ENCODE assay signal across 1 cellular context in genomic region chr11:108664730-108665525, GRCh38.
TF ChIP-seq lines count a peak whose summit lies in the region.

TSS of gene DDX10 (plus strand) at chr11:108665069. CDS start at chr11:108665154, 85 bp downstream.

TF ChIP-seq in H1, 55 proteins besides CTCF, POLR2A, EP300 and RAD21:
- TF ChIP-seq CHD7 (IDR thresholded peaks at IDR 0.05; ENCODE audit: insufficient replicate concordance, low read length) = no peak
- peak; percentile 78 for TF ChIP-seq PHF8 (conservative IDR thresholded peaks at IDR 0.05; ENCODE audit: low read depth, low read length)
- TF ChIP-seq TAF7 (optimal IDR thresholded peaks at IDR 0.05; ENCODE audit: borderline replicate concordance, low read depth, low read length) = peak; percentile 49
- TF ChIP-seq SP1 (IDR thresholded peaks at IDR 0.05; ENCODE audit: low read depth, low read length) = 0 out of 2 replicates have a peak, but pooled peaks have one; percentile 44
- no peak for TF ChIP-seq SP4 (IDR thresholded peaks at IDR 0.05; ENCODE audit: low read length)
- no peak for TF ChIP-seq CBX8 (IDR thresholded peaks at IDR 0.05; ENCODE audit: borderline replicate concordance, low read depth, low read length)
- no peak for TF ChIP-seq HDAC6 (IDR thresholded peaks at IDR 0.05; ENCODE audit: low read depth, low read length)
- TF ChIP-seq USF2 (IDR thresholded peaks at IDR 0.05; ENCODE audit: low read length) = peak; percentile 48
- no peak for TF ChIP-seq RNF2 (IDR thresholded peaks at IDR 0.05; ENCODE audit: borderline replicate concordance, low read depth, low read length, missing control alignments, poor library complexity, severe bottlenecking)
- TF ChIP-seq NANOG (IDR thresholded peaks at IDR 0.05; ENCODE audit: insufficient read depth, low read depth, low read length, poor library complexity, severe bottlenecking) = no peak
- peak; percentile 94 for TF ChIP-seq CREB1 (IDR thresholded peaks at IDR 0.05)
- no peak for TF ChIP-seq KDM1A (IDR thresholded peaks at IDR 0.05; ENCODE audit: borderline replicate concordance, low read length)
- no peak for TF ChIP-seq BACH1 (IDR thresholded peaks at IDR 0.05; ENCODE audit: low read length)
- peak; percentile 47 for TF ChIP-seq NRF1 (IDR thresholded peaks at IDR 0.05; ENCODE audit: low read depth, low read length)
- TF ChIP-seq TAF1 (IDR thresholded peaks at IDR 0.05; ENCODE audit: low read depth, low read length) = peak; percentile 69; the same call in 1 of the 2 replicates
- TF ChIP-seq KDM4A (IDR thresholded peaks at IDR 0.05; ENCODE audit: low read depth, low read length, severe bottlenecking) = peak; percentile 30
- TF ChIP-seq YY1 (IDR thresholded peaks at IDR 0.05; ENCODE audit: low read depth, low read length) = no peak
- no peak for TF ChIP-seq TCF12 (IDR thresholded peaks at IDR 0.05; ENCODE audit: low read depth, low read length)
- peak; percentile 96 for TF ChIP-seq ATF2 (IDR thresholded peaks at IDR 0.05; ENCODE audit: low read length)
- no peak for TF ChIP-seq SIX5 (IDR thresholded peaks at IDR 0.05; ENCODE audit: low read depth, low read length)
- no peak for TF ChIP-seq BCL11A (IDR thresholded peaks at IDR 0.05; ENCODE audit: low read depth in 2 of 2, low read length in 2 of 2)
- TF ChIP-seq SIRT6 (IDR thresholded peaks at IDR 0.05; ENCODE audit: low read length) = no peak
- TF ChIP-seq CHD2 (IDR thresholded peaks at IDR 0.05; ENCODE audit: low read length) = no peak
- TF ChIP-seq RXRA (IDR thresholded peaks at IDR 0.05; ENCODE audit: insufficient read depth, low read depth, low read length) = no peak
- peak; percentile 76 for TF ChIP-seq ASH2L (IDR thresholded peaks at IDR 0.05; ENCODE audit: low read length)
- TF ChIP-seq KDM5A (IDR thresholded peaks at IDR 0.05; ENCODE audit: low read length) = no peak
- peak; percentile 67; the same call in 1 of the 2 replicates for TF ChIP-seq JUN (IDR thresholded peaks at IDR 0.05; ENCODE audit: low read depth, low read length)
- TF ChIP-seq TEAD4 (IDR thresholded peaks at IDR 0.05; ENCODE audit: low read depth, low read length) = no peak
- TF ChIP-seq POLR2AphosphoS5 (IDR thresholded peaks at IDR 0.05; ENCODE audit: low read depth, low read length) = peak; percentile 70
- TF ChIP-seq TBP (IDR thresholded peaks at IDR 0.05; ENCODE audit: low read depth, low read length) = peak; percentile 36; the same call in 1 of the 2 replicates
- no peak for TF ChIP-seq POU5F1 (IDR thresholded peaks at IDR 0.05; ENCODE audit: low read depth, low read length)
- no peak; the same call in 1 of the 2 replicates for TF ChIP-seq RFX5 (IDR thresholded peaks at IDR 0.05; ENCODE audit: borderline replicate concordance, low read depth, low read length)
- peak; percentile 99 for TF ChIP-seq JUND (IDR thresholded peaks at IDR 0.05; ENCODE audit: low read length)
- peak; percentile 76 for TF ChIP-seq MAX (IDR thresholded peaks at IDR 0.05)
- TF ChIP-seq FOSL1 (IDR thresholded peaks at IDR 0.05; ENCODE audit: insufficient read depth, low read depth, low read length) = no peak
- no peak for TF ChIP-seq SRF (IDR thresholded peaks at IDR 0.05; ENCODE audit: low read depth, low read length)
- TF ChIP-seq E2F6 (IDR thresholded peaks at IDR 0.05) = peak; percentile 49; the same call in 1 of the 2 replicates
